In genomic region chr18:38241216-38241615, GRCh38 we compare ENCODE assay signal across 19 cellular contexts.
"Had no signal": no experiment of that assay in that cellular context is flagged by ENCODE, and none has a peak within 500 bp of the region (broad histone marks: within the 10 kb centered on the region; RNA-seq: fewer than 3 reads in every experiment).

No MANE protein-coding gene starts in this region.

- DNase-seq: activated CD4-positive, alpha-beta T cell treated with anti-CD3 and anti-CD28 coated beads, Interleukin-2, amount 10 ng/mL, durations not matched to agents 24 days and 14 days; activated CD8-positive, alpha-beta T cell treated with anti-CD3 and anti-CD28 coated beads for 36 hours; activated naive CD4-positive, alpha-beta T cell treated with Interleukin-2 at 50 U/mL for 16 hours; activated naive CD8-positive, alpha-beta T cell treated with anti-CD3 and anti-CD28 coated beads, Interleukin-2, amount 10 ng/mL, durations not matched to agents 7 days and 5 days; activated T-cell treated with anti-CD3 and anti-CD28 coated beads, Interleukin-2, amount 50 U/mL, for 1 hour; effector CD8-positive, alpha-beta T cell; foreskin melanocyte; head of caudate nucleus; mesendoderm; naive thymus-derived CD4-positive, alpha-beta T cell; ovary; psoas muscle; right cardiac atrium; stimulated activated CD4-positive, alpha-beta T cell treated with anti-CD3 and anti-CD28 coated beads, Interleukin-15, amount 100 ng/mL, for 24 hours; stimulated activated CD4-positive, alpha-beta T cell treated with anti-CD3 and anti-CD28 coated beads, Interleukin-2, amount 100 ng/mL, for 48 hours; stimulated activated naive CD8-positive, alpha-beta T cell treated with anti-CD3 and anti-CD28 coated beads, Interleukin-15, amount 100 ng/mL, for 72 hours; T1000 had no signal

- H3K36me3 ChIP-seq: ovary, vagina had no signal

- H3K27ac ChIP-seq: ovary, psoas muscle, skin epidermis, vagina had no signal

- H3K27me3 ChIP-seq: ovary, vagina had no signal

- H3K4me3 ChIP-seq: ovary, psoas muscle, skin epidermis, vagina had no signal
